1 cellular context compared by ENCODE assay signal in the genomic region with DNA sequence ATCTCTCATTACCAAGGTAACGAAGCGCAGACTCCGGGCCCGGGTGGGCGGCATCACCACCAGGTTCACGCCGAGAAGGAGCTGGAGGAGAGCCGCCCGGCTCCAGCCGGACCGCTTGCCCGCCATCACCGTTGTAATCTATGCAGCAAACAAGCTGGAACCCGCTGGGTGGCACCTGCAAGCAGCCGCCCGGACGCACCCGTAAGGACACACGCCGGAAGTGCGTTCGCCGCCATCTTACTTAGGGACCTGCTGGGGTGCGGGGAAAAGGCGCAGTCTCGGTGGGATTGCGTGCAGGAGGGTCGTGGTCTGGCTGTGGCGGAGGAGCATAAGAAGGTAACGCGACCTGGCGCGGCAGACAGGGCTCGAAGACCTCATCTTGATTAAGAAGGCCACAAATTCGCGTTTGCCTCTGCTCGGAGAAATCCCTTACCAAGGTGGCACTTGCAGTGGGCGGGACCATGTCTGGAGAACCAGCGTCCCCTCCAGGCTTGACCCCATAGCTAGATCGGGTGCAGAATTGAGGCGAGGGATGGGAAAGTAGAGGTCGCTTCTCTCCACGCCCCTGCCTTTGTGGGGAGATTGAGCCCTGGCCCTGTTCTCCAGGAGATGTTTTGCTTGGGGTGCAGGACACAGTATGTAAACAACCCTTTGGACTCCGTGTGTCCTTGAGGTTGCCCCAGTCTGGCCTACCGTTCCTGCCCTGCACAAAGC.
TF ChIP-seq lines count a peak whose summit lies in the region.

A gene with protein sequence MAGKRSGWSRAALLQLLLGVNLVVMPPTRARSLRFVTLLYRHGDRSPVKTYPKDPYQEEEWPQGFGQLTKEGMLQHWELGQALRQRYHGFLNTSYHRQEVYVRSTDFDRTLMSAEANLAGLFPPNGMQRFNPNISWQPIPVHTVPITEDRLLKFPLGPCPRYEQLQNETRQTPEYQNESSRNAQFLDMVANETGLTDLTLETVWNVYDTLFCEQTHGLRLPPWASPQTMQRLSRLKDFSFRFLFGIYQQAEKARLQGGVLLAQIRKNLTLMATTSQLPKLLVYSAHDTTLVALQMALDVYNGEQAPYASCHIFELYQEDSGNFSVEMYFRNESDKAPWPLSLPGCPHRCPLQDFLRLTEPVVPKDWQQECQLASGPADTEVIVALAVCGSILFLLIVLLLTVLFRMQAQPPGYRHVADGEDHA (minus strand): TSS at position 151 of the 714 bp plus-strand sequence. CDS start 25 bp downstream, at position 126.

TF ChIP-seq in K562, 482 proteins besides CTCF, POLR2A, EP300 and RAD21 (continued from another document and continues in another):
- TF ChIP-seq, protein P1, sequence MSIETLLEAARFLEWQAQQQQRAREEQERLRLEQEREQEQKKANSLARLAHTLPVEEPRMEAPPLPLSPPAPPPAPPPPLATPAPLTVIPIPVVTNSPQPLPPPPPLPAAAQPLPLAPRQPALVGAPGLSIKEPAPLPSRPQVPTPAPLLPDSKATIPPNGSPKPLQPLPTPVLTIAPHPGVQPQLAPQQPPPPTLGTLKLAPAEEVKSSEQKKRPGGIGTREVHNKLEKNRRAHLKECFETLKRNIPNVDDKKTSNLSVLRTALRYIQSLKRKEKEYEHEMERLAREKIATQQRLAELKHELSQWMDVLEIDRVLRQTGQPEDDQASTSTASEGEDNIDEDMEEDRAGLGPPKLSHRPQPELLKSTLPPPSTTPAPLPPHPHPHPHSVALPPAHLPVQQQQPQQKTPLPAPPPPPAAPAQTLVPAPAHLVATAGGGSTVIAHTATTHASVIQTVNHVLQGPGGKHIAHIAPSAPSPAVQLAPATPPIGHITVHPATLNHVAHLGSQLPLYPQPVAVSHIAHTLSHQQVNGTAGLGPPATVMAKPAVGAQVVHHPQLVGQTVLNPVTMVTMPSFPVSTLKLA (conservative IDR thresholded peaks at IDR 0.05): peak; percentile 74 to 87
- TF ChIP-seq ESRRA (IDR thresholded peaks at IDR 0.05; ENCODE audit: borderline replicate concordance, low read depth): peak; percentile 87
- TF ChIP-seq SMARCE1 (IDR thresholded peaks at IDR 0.05): no peak
- no peak for TF ChIP-seq ZNF165 (CRISPR knock-in tag; IDR thresholded peaks at IDR 0.05; ENCODE audit: borderline replicate concordance)
- TF ChIP-seq ZNF324 (CRISPR knock-in tag; IDR thresholded peaks at IDR 0.05): no peak
- TF ChIP-seq ZNF668 (CRISPR knock-in tag; IDR thresholded peaks at IDR 0.05): no peak
- TF ChIP-seq PTRF (tag; IDR thresholded peaks at IDR 0.05): no peak
- TF ChIP-seq, protein P2, sequence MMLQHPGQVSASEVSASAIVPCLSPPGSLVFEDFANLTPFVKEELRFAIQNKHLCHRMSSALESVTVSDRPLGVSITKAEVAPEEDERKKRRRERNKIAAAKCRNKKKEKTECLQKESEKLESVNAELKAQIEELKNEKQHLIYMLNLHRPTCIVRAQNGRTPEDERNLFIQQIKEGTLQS (IDR thresholded peaks at IDR 0.05): peak; percentile 22; the same call in 1 of the 2 replicates
- TF ChIP-seq, protein P2 (CRISPR knock-in tag; conservative IDR thresholded peaks at IDR 0.05): 0 out of 2 replicates have a peak, but pooled peaks have one; percentile 79
- TF ChIP-seq CBFA2T2 (conservative IDR thresholded peaks at IDR 0.05): no peak
- TF ChIP-seq, protein P3, sequence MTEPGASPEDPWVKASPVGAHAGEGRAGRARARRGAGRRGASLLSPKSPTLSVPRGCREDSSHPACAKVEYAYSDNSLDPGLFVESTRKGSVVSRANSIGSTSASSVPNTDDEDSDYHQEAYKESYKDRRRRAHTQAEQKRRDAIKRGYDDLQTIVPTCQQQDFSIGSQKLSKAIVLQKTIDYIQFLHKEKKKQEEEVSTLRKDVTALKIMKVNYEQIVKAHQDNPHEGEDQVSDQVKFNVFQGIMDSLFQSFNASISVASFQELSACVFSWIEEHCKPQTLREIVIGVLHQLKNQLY (CRISPR knock-in tag; conservative IDR thresholded peaks at IDR 0.05): no peak; a peak in 1 of 4 replicates
- TF ChIP-seq, protein P4, sequence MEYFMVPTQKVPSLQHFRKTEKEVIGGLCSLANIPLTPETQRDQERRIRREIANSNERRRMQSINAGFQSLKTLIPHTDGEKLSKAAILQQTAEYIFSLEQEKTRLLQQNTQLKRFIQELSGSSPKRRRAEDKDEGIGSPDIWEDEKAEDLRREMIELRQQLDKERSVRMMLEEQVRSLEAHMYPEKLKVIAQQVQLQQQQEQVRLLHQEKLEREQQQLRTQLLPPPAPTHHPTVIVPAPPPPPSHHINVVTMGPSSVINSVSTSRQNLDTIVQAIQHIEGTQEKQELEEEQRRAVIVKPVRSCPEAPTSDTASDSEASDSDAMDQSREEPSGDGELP (CRISPR knock-in tag; IDR thresholded peaks at IDR 0.05; ENCODE audit: borderline replicate concordance): peak; percentile 95
- TF ChIP-seq GATAD2B (IDR thresholded peaks at IDR 0.05; ENCODE audit: borderline replicate concordance): no peak
- TF ChIP-seq MAFF (IDR thresholded peaks at IDR 0.05; ENCODE audit: low read length): no peak
- no peak for TF ChIP-seq ZNF436 (CRISPR knock-in tag; IDR thresholded peaks at IDR 0.05)
- TF ChIP-seq POLR2H (tag; IDR thresholded peaks at IDR 0.05; ENCODE audit: low read depth): peak; percentile 64; the same call in 1 of the 2 replicates
- TF ChIP-seq PPARD (CRISPR knock-in tag; IDR thresholded peaks at IDR 0.05): no peak
- TF ChIP-seq ZFP1 (CRISPR knock-in tag; IDR thresholded peaks at IDR 0.05): no peak
- TF ChIP-seq TAL1 (IDR thresholded peaks at IDR 0.05): no peak; the same call in 1 of the 2 replicates
- TF ChIP-seq PURB (CRISPR knock-in tag; IDR thresholded peaks at IDR 0.05; ENCODE audit: low read depth): no peak
- TF ChIP-seq PHB (CRISPR knock-in tag; IDR thresholded peaks at IDR 0.05): peak; percentile 82; the same call in 1 of the 2 replicates
- no peak for TF ChIP-seq ZNF408 (CRISPR knock-in tag; IDR thresholded peaks at IDR 0.05; ENCODE audit: low read depth)
- TF ChIP-seq, protein P5, sequence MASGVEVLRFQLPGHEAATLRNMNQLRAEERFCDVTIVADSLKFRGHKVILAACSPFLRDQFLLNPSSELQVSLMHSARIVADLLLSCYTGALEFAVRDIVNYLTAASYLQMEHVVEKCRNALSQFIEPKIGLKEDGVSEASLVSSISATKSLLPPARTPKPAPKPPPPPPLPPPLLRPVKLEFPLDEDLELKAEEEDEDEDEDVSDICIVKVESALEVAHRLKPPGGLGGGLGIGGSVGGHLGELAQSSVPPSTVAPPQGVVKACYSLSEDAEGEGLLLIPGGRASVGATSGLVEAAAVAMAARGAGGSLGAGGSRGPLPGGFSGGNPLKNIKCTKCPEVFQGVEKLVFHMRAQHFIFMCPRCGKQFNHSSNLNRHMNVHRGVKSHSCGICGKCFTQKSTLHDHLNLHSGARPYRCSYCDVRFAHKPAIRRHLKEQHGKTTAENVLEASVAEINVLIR (CRISPR knock-in tag; IDR thresholded peaks at IDR 0.05): peak; percentile 54; the same call in 1 of the 2 replicates
- TF ChIP-seq, protein P6, sequence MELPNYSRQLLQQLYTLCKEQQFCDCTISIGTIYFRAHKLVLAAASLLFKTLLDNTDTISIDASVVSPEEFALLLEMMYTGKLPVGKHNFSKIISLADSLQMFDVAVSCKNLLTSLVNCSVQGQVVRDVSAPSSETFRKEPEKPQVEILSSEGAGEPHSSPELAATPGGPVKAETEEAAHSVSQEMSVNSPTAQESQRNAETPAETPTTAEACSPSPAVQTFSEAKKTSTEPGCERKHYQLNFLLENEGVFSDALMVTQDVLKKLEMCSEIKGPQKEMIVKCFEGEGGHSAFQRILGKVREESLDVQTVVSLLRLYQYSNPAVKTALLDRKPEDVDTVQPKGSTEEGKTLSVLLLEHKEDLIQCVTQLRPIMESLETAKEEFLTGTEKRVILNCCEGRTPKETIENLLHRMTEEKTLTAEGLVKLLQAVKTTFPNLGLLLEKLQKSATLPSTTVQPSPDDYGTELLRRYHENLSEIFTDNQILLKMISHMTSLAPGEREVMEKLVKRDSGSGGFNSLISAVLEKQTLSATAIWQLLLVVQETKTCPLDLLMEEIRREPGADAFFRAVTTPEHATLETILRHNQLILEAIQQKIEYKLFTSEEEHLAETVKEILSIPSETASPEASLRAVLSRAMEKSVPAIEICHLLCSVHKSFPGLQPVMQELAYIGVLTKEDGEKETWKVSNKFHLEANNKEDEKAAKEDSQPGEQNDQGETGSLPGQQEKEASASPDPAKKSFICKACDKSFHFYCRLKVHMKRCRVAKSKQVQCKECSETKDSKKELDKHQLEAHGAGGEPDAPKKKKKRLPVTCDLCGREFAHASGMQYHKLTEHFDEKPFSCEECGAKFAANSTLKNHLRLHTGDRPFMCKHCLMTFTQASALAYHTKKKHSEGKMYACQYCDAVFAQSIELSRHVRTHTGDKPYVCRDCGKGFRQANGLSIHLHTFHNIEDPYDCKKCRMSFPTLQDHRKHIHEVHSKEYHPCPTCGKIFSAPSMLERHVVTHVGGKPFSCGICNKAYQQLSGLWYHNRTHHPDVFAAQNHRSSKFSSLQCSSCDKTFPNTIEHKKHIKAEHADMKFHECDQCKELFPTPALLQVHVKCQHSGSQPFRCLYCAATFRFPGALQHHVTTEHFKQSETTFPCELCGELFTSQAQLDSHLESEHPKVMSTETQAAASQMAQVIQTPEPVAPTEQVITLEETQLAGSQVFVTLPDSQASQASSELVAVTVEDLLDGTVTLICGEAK (IDR thresholded peaks at IDR 0.05): peak; percentile 99
- TF ChIP-seq, protein P6 (CRISPR knock-in tag; IDR thresholded peaks at IDR 0.05): no peak
- TF ChIP-seq RBM15 (IDR thresholded peaks at IDR 0.05; ENCODE audit: insufficient read depth, low read length): no peak
- no peak for TF ChIP-seq BRF1 (IDR thresholded peaks at IDR 0.05; ENCODE audit: borderline replicate concordance, extremely low read depth, insufficient read length)
- TF ChIP-seq, protein P7, sequence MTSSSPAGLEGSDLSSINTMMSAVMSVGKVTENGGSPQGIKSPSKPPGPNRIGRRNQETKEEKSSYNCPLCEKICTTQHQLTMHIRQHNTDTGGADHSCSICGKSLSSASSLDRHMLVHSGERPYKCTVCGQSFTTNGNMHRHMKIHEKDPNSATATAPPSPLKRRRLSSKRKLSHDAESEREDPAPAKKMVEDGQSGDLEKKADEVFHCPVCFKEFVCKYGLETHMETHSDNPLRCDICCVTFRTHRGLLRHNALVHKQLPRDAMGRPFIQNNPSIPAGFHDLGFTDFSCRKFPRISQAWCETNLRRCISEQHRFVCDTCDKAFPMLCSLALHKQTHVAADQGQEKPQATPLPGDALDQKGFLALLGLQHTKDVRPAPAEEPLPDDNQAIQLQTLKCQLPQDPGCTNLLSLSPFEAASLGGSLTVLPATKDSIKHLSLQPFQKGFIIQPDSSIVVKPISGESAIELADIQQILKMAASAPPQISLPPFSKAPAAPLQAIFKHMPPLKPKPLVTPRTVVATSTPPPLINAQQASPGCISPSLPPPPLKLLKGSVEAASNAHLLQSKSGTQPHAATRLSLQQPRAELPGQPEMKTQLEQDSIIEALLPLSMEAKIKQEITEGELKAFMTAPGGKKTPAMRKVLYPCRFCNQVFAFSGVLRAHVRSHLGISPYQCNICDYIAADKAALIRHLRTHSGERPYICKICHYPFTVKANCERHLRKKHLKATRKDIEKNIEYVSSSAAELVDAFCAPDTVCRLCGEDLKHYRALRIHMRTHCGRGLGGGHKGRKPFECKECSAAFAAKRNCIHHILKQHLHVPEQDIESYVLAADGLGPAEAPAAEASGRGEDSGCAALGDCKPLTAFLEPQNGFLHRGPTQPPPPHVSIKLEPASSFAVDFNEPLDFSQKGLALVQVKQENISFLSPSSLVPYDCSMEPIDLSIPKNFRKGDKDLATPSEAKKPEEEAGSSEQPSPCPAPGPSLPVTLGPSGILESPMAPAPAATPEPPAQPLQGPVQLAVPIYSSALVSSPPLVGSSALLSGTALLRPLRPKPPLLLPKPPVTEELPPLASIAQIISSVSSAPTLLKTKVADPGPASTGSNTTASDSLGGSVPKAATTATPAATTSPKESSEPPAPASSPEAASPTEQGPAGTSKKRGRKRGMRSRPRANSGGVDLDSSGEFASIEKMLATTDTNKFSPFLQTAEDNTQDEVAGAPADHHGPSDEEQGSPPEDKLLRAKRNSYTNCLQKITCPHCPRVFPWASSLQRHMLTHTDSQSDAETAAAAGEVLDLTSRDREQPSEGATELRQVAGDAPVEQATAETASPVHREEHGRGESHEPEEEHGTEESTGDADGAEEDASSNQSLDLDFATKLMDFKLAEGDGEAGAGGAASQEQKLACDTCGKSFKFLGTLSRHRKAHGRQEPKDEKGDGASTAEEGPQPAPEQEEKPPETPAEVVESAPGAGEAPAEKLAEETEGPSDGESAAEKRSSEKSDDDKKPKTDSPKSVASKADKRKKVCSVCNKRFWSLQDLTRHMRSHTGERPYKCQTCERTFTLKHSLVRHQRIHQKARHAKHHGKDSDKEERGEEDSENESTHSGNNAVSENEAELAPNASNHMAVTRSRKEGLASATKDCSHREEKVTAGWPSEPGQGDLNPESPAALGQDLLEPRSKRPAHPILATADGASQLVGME (CRISPR knock-in tag; IDR thresholded peaks at IDR 0.05): peak; percentile 90
- TF ChIP-seq RFX1 (IDR thresholded peaks at IDR 0.05): no peak
- peak; percentile 27; the same call in 1 of the 2 replicates for TF ChIP-seq ZBTB1 (CRISPR knock-in tag; IDR thresholded peaks at IDR 0.05; ENCODE audit: borderline replicate concordance, low read depth)
- no peak for TF ChIP-seq ZNF23 (CRISPR knock-in tag; IDR thresholded peaks at IDR 0.05)
- TF ChIP-seq SREBF1 (IDR thresholded peaks at IDR 0.05; ENCODE audit: borderline replicate concordance, low read depth, low read length): no peak; the same call in 1 of the 2 replicates
- peak; percentile 33; the same call in 1 of the 2 replicates for TF ChIP-seq FOXM1 (IDR thresholded peaks at IDR 0.05; ENCODE audit: low read depth)
- peak; percentile 40; the same call in 1 of the 2 replicates for TF ChIP-seq FOXM1 (CRISPR knock-in tag; IDR thresholded peaks at IDR 0.05; ENCODE audit: low read depth)
